25 cellular contexts compared by ENCODE assay signal in genomic region chr20:63413323-63413722, GRCh38. TPM values are rescaled to one million over a fixed set of nuclear protein-coding genes. Genes with fewer than 3 reads are reported as not detected.
DNase-seq lines count a peak whose midpoint lies in the region; ATAC-seq and TF ChIP-seq lines count a peak whose summit lies in the region.
"Had no signal": no experiment of that assay in that cellular context is flagged by ENCODE, and none has a peak within 500 bp of the region (broad histone marks: within the 10 kb centered on the region; RNA-seq: fewer than 3 reads in every experiment).

No MANE protein-coding gene starts in this region.

- POLR2A ChIA-PET in HEK293 (lab: Yijun Ruan, JAX) = no interaction called here

- peak overlapping the region; percentile 13 for H2BK5ac ChIP-seq in neuronal stem cell (ENCODE audit: low read length)

- H4K91ac ChIP-seq in neuronal stem cell (ENCODE audit: low read depth, low read length, poor library complexity) = no peak overlapping the region

- H3K4me1 Mint-ChIP-seq in T-helper 17 cell = peaks cover 8% of the 10 kb centered on the region
- H3K4me1 Mint-ChIP-seq: CD14-positive monocyte had no signal

- no peak overlapping the region for H3K27ac ChIP-seq in HEK293 (ENCODE audit: extremely low read depth, low read depth, low read length)
- no peak overlapping the region for H3K27ac ChIP-seq in RWPE2 (ENCODE audit: poor library complexity, severe bottlenecking)
- no peak overlapping the region for H3K27ac ChIP-seq in neuronal stem cell (replicated peaks; ENCODE audit: low read length)
- H3K27ac ChIP-seq: BLaER1 had no signal

- peaks cover 3% of the 10 kb centered on the region for H3K36me3 Mint-ChIP-seq in T-helper 17 cell (ENCODE audit: low read depth)
- H3K36me3 Mint-ChIP-seq: CD14-positive monocyte; CD4-positive, alpha-beta memory T cell; CD4-positive, CD25-positive, alpha-beta regulatory T cell; CD8-positive, alpha-beta memory T cell had no signal

- H2AK5ac ChIP-seq in neuronal stem cell (ENCODE audit: low read depth, low read length) = peak overlapping the region; percentile 35

- H3K36me3 ChIP-seq in HEK293 (ENCODE audit: control insufficient read depth in 2 of 2, insufficient read depth in 1 of 2, low read length in 2 of 2) (no peaks in the 10 kb centered on the region), RWPE2 (ENCODE audit: low read depth) (no peaks in the 10 kb centered on the region), neuronal stem cell (replicated peaks in 1 of 2; ENCODE audit: control insufficient read depth in 2 of 2, insufficient read depth in 2 of 2, low read length in 2 of 2) (peaks cover 2 to 3% of the 10 kb centered on the region in 2 donors)
- H3K36me3 ChIP-seq: BE2C, BLaER1 had no signal

- H3K27me3 Mint-ChIP-seq in T-helper 17 cell = peaks cover 12% of the 10 kb centered on the region
- H3K27me3 Mint-ChIP-seq: CD4-positive, CD25-positive, alpha-beta regulatory T cell had no signal

- peak overlapping the region; percentile 8 for H3K18ac ChIP-seq in neuronal stem cell (ENCODE audit: low read length)

- peak overlapping the region; percentile 41 for H2BK12ac ChIP-seq in neuronal stem cell (ENCODE audit: low read length)

- H2BK120ac ChIP-seq in neuronal stem cell (ENCODE audit: low read depth, low read length) = no peak overlapping the region

- no peak overlapping the region for H3K9ac ChIP-seq in neuronal stem cell (ENCODE audit: low read depth, low read length, poor library complexity)
- H3K9ac ChIP-seq: BLaER1 had no signal

- H3K9me3 ChIP-seq in HEK293 (ENCODE audit: control insufficient read depth, insufficient read depth, low read depth, low read length) = no peaks in the 10 kb centered on the region
- no peaks in the 10 kb centered on the region for H3K9me3 ChIP-seq in RWPE2 (ENCODE audit: severe bottlenecking)
- peaks cover 0 to 2% of the 10 kb centered on the region in 2 donors for H3K9me3 ChIP-seq in neuronal stem cell (replicated peaks in 1 of 2; ENCODE audit: control insufficient read depth in 2 of 2, insufficient read depth in 1 of 2, low read depth in 1 of 2, low read length in 2 of 2)
- no peaks in the 10 kb centered on the region for H3K9me3 ChIP-seq in T-helper 17 cell (ENCODE audit: control insufficient read depth, low read length, poor library complexity, severe bottlenecking)
- H3K9me3 ChIP-seq: BE2C, BLaER1 had no signal

- H3K4me3 Mint-ChIP-seq in T-helper 17 cell = no peak overlapping the region
- H3K4me3 Mint-ChIP-seq: CD14-positive monocyte; CD4-positive, alpha-beta memory T cell; CD4-positive, CD25-positive, alpha-beta regulatory T cell; CD8-positive, alpha-beta memory T cell had no signal

- no peak overlapping the region for H2BK15ac ChIP-seq in neuronal stem cell (ENCODE audit: low read length)

- peak overlapping the region; percentile 23 for H3K23ac ChIP-seq in neuronal stem cell (ENCODE audit: low read depth, low read length, poor library complexity)

- CTCF ChIA-PET in HEK293 (lab: Yijun Ruan, JAX) = no interaction called here

- H3K4ac ChIP-seq in neuronal stem cell (ENCODE audit: low read length) = no peak overlapping the region

- WGBS in neuronal stem cell (ENCODE audit: extremely low coverage in 2 of 2, insufficient read length in 2 of 2, insufficient replicate concordance in 1 of 2), 2 donors = no CpG with 5 or more reads among the region's 18 CpGs

- H3K79me1 ChIP-seq in neuronal stem cell (ENCODE audit: low read depth, low read length) = peaks cover 1% of the 10 kb centered on the region

- no peak for ATAC-seq in RWPE2 (ENCODE audit: low read depth)
- no peak for ATAC-seq in T-helper 17 cell
- ATAC-seq in HG03439 (IDR thresholded peaks at IDR 0.05; ENCODE audit: unreplicated experiment) = no peak
- ATAC-seq: GM12878 had no signal

- DNase-seq in RWPE2 (ENCODE audit: low spot score) (peak; percentile 82), neuronal stem cell (ENCODE audit: low spot score) (no peak), T-helper 17 cell (no peak)
- DNase-seq: 8988T; ACHN; BE2C; C1 segment of cervical spinal cord; CD4-positive, CD25-positive, alpha-beta regulatory T cell; CD8-positive, alpha-beta memory T cell; COR-L47; DMS 273 treated with DMSO at 0.1 percent for 48 hours; DMS153; DMS53; DMS79; DND-41; EL; GDM1 had no signal

- TF ChIP-seq CTCF in HEK293 (tag by site-specific recombination; IDR thresholded peaks at IDR 0.05) = no peak
- TF ChIP-seq CTCF in RWPE2 (IDR thresholded peaks at IDR 0.05; ENCODE audit: poor library complexity, severe bottlenecking) = no peak

- H4K8ac ChIP-seq in neuronal stem cell (ENCODE audit: low read depth, low read length) = no peak overlapping the region

- no peak overlapping the region for H3K14ac ChIP-seq in neuronal stem cell (ENCODE audit: low read length)

- H3K4me1 ChIP-seq in HEK293 (ENCODE audit: control insufficient read depth, insufficient read depth, low read length) (no peaks in the 10 kb centered on the region), RWPE2 (ENCODE audit: insufficient read depth, poor library complexity, severe bottlenecking) (no peaks in the 10 kb centered on the region), neuronal stem cell (ENCODE audit: control insufficient read depth in 2 of 2, insufficient read depth in 1 of 2, low read depth in 1 of 2, low read length in 2 of 2) (peaks cover 13 to 17% of the 10 kb centered on the region in 2 donors)
- H3K4me1 ChIP-seq: BE2C had no signal

- no peak overlapping the region for H3K27ac Mint-ChIP-seq in T-helper 17 cell
- H3K27ac Mint-ChIP-seq: CD14-positive monocyte; CD4-positive, alpha-beta memory T cell; CD4-positive, CD25-positive, alpha-beta regulatory T cell; CD8-positive, alpha-beta memory T cell had no signal

- no peak overlapping the region for H3K4me2 ChIP-seq in neuronal stem cell (ENCODE audit: insufficient read depth, low read length, poor library complexity, severe bottlenecking)
- H3K4me2 ChIP-seq: BLaER1 had no signal

- H3K27me3 ChIP-seq in RWPE2 (ENCODE audit: insufficient read depth, poor library complexity, severe bottlenecking) (peaks cover 54% of the 10 kb centered on the region), neuronal stem cell (ENCODE audit: control insufficient read depth in 3 of 3, insufficient read depth in 3 of 3, low read depth in 1 of 3, low read length in 3 of 3) (no peaks in the 10 kb centered on the region)

- H2AFZ ChIP-seq in neuronal stem cell (ENCODE audit: low read length) = no peak overlapping the region

- no peak overlapping the region for H3K4me3 ChIP-seq in HEK293 (ENCODE audit: low read depth, low read length)
- H3K4me3 ChIP-seq in RWPE2 (ENCODE audit: severe bottlenecking) = no peak overlapping the region
- H3K4me3 ChIP-seq in neuronal stem cell (ENCODE audit: low read length in 2 of 2) = no peak overlapping the region
- H3K4me3 ChIP-seq: BLaER1, GM12878 had no signal

TF ChIP-seq in HEK293, 187 proteins besides CTCF, POLR2A, EP300 and RAD21:
- no peak for TF ChIP-seq SCRT2 (tag by site-specific recombination; IDR thresholded peaks at IDR 0.05)
- TF ChIP-seq ZNF791 (tag by site-specific recombination; IDR thresholded peaks at IDR 0.05) = no peak
- no peak for TF ChIP-seq ZNF341 (tag by site-specific recombination; IDR thresholded peaks at IDR 0.05; ENCODE audit: low read depth)
- TF ChIP-seq ZNF132 (tag by site-specific recombination; IDR thresholded peaks at IDR 0.05; ENCODE audit: borderline replicate concordance) = no peak
- peak; percentile 48; the same call in 1 of the 2 replicates for TF ChIP-seq ZFHX2 (tag by site-specific recombination; conservative IDR thresholded peaks at IDR 0.05)
- TF ChIP-seq KLF17 (tag by site-specific recombination; IDR thresholded peaks at IDR 0.05) = no peak
- no peak for TF ChIP-seq ZNF626 (tag by site-specific recombination; IDR thresholded peaks at IDR 0.05)
- TF ChIP-seq ZBTB1 (tag by site-specific recombination; IDR thresholded peaks at IDR 0.05) = no peak
- no peak for TF ChIP-seq ZBTB21 (tag by site-specific recombination; IDR thresholded peaks at IDR 0.05)
- 0 out of 2 replicates have a peak, but pooled peaks have one; percentile 4 for TF ChIP-seq ZIC2 (tag by site-specific recombination; IDR thresholded peaks at IDR 0.05)
- TF ChIP-seq ZNF404 (tag by site-specific recombination; IDR thresholded peaks at IDR 0.05) = no peak
TF ChIP-seq in HEK293: peak in this region for 2.

RNA-seq across cellular contexts. Expression of gene CHRNA4, which starts 52.2 kb away (rescaled TPM):
- 0.29 TPM for polyA plus RNA-seq in neuronal stem cell (2013, experiment 1 of 2)
- 0.19 TPM for polyA plus RNA-seq in neuronal stem cell (2013, experiment 2 of 2)
- total RNA-seq in T-helper 17 cell = not detected
- total RNA-seq: CD4-positive, alpha-beta memory T cell; CD4-positive, CD25-positive, alpha-beta regulatory T cell; CD8-positive, alpha-beta memory T cell; Daoy had no signal
- polyA plus RNA-seq: AG04450; CD14-positive monocyte; CD4-positive, alpha-beta memory T cell; CD4-positive, CD25-positive, alpha-beta regulatory T cell; CD8-positive, alpha-beta memory T cell had no signal

RNA-seq across cellular contexts. Expression of gene KCNQ2, which starts 59.1 kb away (rescaled TPM):
- 79.3 TPM for polyA plus RNA-seq in neuronal stem cell (2013, experiment 1 of 2)
- 73.4 TPM for polyA plus RNA-seq in neuronal stem cell (2013, experiment 2 of 2)
- total RNA-seq in T-helper 17 cell = not detected
- total RNA-seq: CD4-positive, alpha-beta memory T cell; CD8-positive, alpha-beta memory T cell had no signal
- polyA plus RNA-seq: AG04450; CD14-positive monocyte; CD4-positive, alpha-beta memory T cell; CD8-positive, alpha-beta memory T cell had no signal
